ENCODE assay signal across 10 cellular contexts in genomic region chr6:32976334-32977069, GRCh38. TPM values are rescaled to one million over a fixed set of nuclear protein-coding genes. Genes with fewer than 3 reads are reported as not detected.
A peak's percentile ranks its signal among the peaks of the same experiment; 100 is the strongest.
DNase-seq lines count a peak whose midpoint lies in the region; ATAC-seq and TF ChIP-seq lines count a peak whose summit lies in the region.
"Had no signal": no experiment of that assay in that cellular context is flagged by ENCODE, and none has a peak within 500 bp of the region (broad histone marks: within the 10 kb centered on the region; RNA-seq: fewer than 3 reads in every experiment).

No MANE protein-coding gene starts in this region.

- H2AFZ ChIP-seq in GM23338 (no peak overlapping the region), mesenchymal stem cell (ENCODE audit: low read depth, low read length) (no peak overlapping the region)

- peaks cover 73% of the 10 kb centered on the region for H3K79me2 ChIP-seq in GM23338 (replicated peaks; ENCODE audit: insufficient read depth)

- H3K23ac ChIP-seq in mesenchymal stem cell (ENCODE audit: low read length in 2 of 2): peak overlapping the region in 1 of 2 experiments; percentile 49

- no peak overlapping the region for H3K18ac ChIP-seq in mesenchymal stem cell (ENCODE audit: low read depth in 1 of 2, low read length in 2 of 2)

- H3F3A ChIP-seq in GM23338 (replicated peaks; ENCODE audit: low read depth): peaks cover 82% of the 10 kb centered on the region

- CTCF ChIA-PET in AG04450 (lab: Charles Lee): interaction anchor here (0.6 to 4.8 kb wide), 6 partner anchors 9 to 138 kb away, joined by 3 to 38 read pairs (median 6); partner anchors contain the start of genes HLA-DMA and TAP2

- POLR2A ChIA-PET in AG04450 (lab: Yijun Ruan, JAX): interaction anchor here (0.6 to 9.4 kb wide), 2 partner anchors 6 to 92 kb away, joined by 5 to 199 read pairs; partner anchors contain the start of gene BRD2
- POLR2A ChIA-PET in activated naive CD8-positive, alpha-beta T cell treated with anti-CD3 and anti-CD28 coated beads, Interleukin-2, amount 10 ng/mL, durations not matched to agents 7 days and 5 days (lab: Charles Lee): interaction anchor here (0.6 to 12.7 kb wide), 3 partner anchors 8 to 134 kb away, joined by 3 to 323 read pairs (median 4); partner anchors contain the start of genes PSMB8 and TAP2

- H2BK5ac ChIP-seq in mesenchymal stem cell (ENCODE audit: low read depth, low read length, poor library complexity, severe bottlenecking): no peak overlapping the region

- peak overlapping the region; percentile 98 for H3K4me3 Mint-ChIP-seq in GM23338
- H3K4me3 Mint-ChIP-seq in activated naive CD8-positive, alpha-beta T cell treated with anti-CD3 and anti-CD28 coated beads, Interleukin-2, amount 10 ng/mL, durations not matched to agents 7 days and 5 days: peak overlapping the region; percentile 89

- peak overlapping the region; percentile 99 for H3K4me3 ChIP-seq in AG04450 (ENCODE audit: low read depth, low read length)
- H3K4me3 ChIP-seq in GM23338: no peak overlapping the region
- peak overlapping the region in 1 of 2 experiments; percentile 93 for H3K4me3 ChIP-seq in mesenchymal stem cell (ENCODE audit: insufficient read depth in 1 of 2, low read depth in 1 of 2, low read length in 2 of 2)

- peak overlapping the region; percentile 96 for H3K9ac ChIP-seq in mesenchymal stem cell (ENCODE audit: low read length)

- H3K14ac ChIP-seq in mesenchymal stem cell (ENCODE audit: low read length in 2 of 2): peak overlapping the region in 1 of 2 experiments; percentile 53

- H3K27me3 Mint-ChIP-seq in GM23338 (ENCODE audit: insufficient read depth, low read depth, poor library complexity): peaks cover 60% of the 10 kb centered on the region
- no peaks in the 10 kb centered on the region for H3K27me3 Mint-ChIP-seq in activated naive CD8-positive, alpha-beta T cell treated with anti-CD3 and anti-CD28 coated beads, Interleukin-2, amount 10 ng/mL, durations not matched to agents 7 days and 5 days

- H4K8ac ChIP-seq in mesenchymal stem cell (ENCODE audit: low read length): no peak overlapping the region

- no peak overlapping the region for H2BK120ac ChIP-seq in mesenchymal stem cell (ENCODE audit: low read depth, low read length)

- H3K36me3 ChIP-seq in GM23338 (ENCODE audit: insufficient read depth) (peaks cover 79% of the 10 kb centered on the region), mesenchymal stem cell (ENCODE audit: control insufficient read depth in 1 of 2, insufficient read depth in 2 of 2, low read depth in 1 of 2, low read length in 2 of 2) (peaks cover 62 to 89% of the 10 kb centered on the region in 2 experiments)

- H3K4me1 Mint-ChIP-seq in GM23338: peaks cover 45% of the 10 kb centered on the region
- peaks cover 43% of the 10 kb centered on the region for H3K4me1 Mint-ChIP-seq in activated naive CD8-positive, alpha-beta T cell treated with anti-CD3 and anti-CD28 coated beads, Interleukin-2, amount 10 ng/mL, durations not matched to agents 7 days and 5 days

- no peaks in the 10 kb centered on the region for H3K79me1 ChIP-seq in mesenchymal stem cell (replicated peaks; ENCODE audit: low read length, poor library complexity, severe bottlenecking)

- peaks cover 98% of the 10 kb centered on the region for H3K36me3 Mint-ChIP-seq in GM23338 (ENCODE audit: low read depth)
- H3K36me3 Mint-ChIP-seq in activated naive CD8-positive, alpha-beta T cell treated with anti-CD3 and anti-CD28 coated beads, Interleukin-2, amount 10 ng/mL, durations not matched to agents 7 days and 5 days: peaks cover 82% of the 10 kb centered on the region

- H4K91ac ChIP-seq in mesenchymal stem cell (ENCODE audit: low read length): no peak overlapping the region

- H3K9me3 ChIP-seq in AG04450 (ENCODE audit: control insufficient read depth, insufficient read depth, low read length) (peaks cover 5% of the 10 kb centered on the region; the same call in 1 of the 2 replicates), mesenchymal stem cell (ENCODE audit: control insufficient read depth, low read length) (no peaks in the 10 kb centered on the region)

- no peak for ATAC-seq in GM23338
- no peak for ATAC-seq in activated naive CD8-positive, alpha-beta T cell treated with anti-CD3 and anti-CD28 coated beads, Interleukin-2, amount 10 ng/mL, durations not matched to agents 7 days and 5 days (ENCODE audit: low read depth)
- ATAC-seq in GM21367 (IDR thresholded peaks at IDR 0.05; ENCODE audit: unreplicated experiment): no peak
- no peak for ATAC-seq in HG02623 (IDR thresholded peaks at IDR 0.05; ENCODE audit: unreplicated experiment)
- no peak for ATAC-seq in GM21528 (IDR thresholded peaks at IDR 0.05; ENCODE audit: low FRiP score, unreplicated experiment)

- H2AK5ac ChIP-seq in mesenchymal stem cell (ENCODE audit: low read length, severe bottlenecking): no peak overlapping the region

- no peak overlapping the region for H3K4ac ChIP-seq in mesenchymal stem cell (ENCODE audit: low read depth in 1 of 2, low read length in 2 of 2)

- H4K20me1 ChIP-seq in GM23338 (replicated peaks; ENCODE audit: insufficient read depth): peaks cover 91% of the 10 kb centered on the region

- no peak overlapping the region for H2BK15ac ChIP-seq in mesenchymal stem cell (ENCODE audit: low read depth, poor library complexity, severe bottlenecking)

- H3K4me1 ChIP-seq in GM23338 (ENCODE audit: insufficient read depth) (peaks cover 31% of the 10 kb centered on the region; the same call in 1 of the 2 replicates), mesenchymal stem cell (ENCODE audit: control insufficient read depth, insufficient read depth, low read depth, low read length) (peaks cover 21% of the 10 kb centered on the region)

- no peak overlapping the region; the same call in 1 of the 2 replicates for H3K4me2 ChIP-seq in GM23338
- H3K4me2 ChIP-seq in mesenchymal stem cell (ENCODE audit: low read length, poor library complexity, severe bottlenecking): peak overlapping the region; percentile 45

- DNase-seq in AG04450 (ENCODE audit: low read depth, low spot score) (no peak), GM23338 (ENCODE audit: low spot score) (no peak), mesenchymal stem cell (no peak), NCI-H187 treated with DMSO at 0.1 percent for 48 hours (lab: John Stamatoyannopoulos, UW) (no peak)
- DNase-seq in activated naive CD8-positive, alpha-beta T cell treated with anti-CD3 and anti-CD28 coated beads, Interleukin-2, amount 10 ng/mL, durations not matched to agents 7 days and 5 days: no peak
- DNase-seq: dorsolateral prefrontal cortex, NCI-H2107 had no signal

- no peaks in the 10 kb centered on the region for H3K27me3 ChIP-seq in AG04450 (ENCODE audit: control insufficient read depth, insufficient read depth, low read length)
- no peaks in the 10 kb centered on the region for H3K27me3 ChIP-seq in GM23338 (ENCODE audit: insufficient read depth)
- no peaks in the 10 kb centered on the region for H3K27me3 ChIP-seq in mesenchymal stem cell (ENCODE audit: control insufficient read depth in 1 of 2, insufficient read depth in 1 of 2, low read length in 2 of 2)
- H3K27me3 ChIP-seq: dorsolateral prefrontal cortex had no signal

- no peaks in the 10 kb centered on the region for H3K9me2 ChIP-seq in GM23338 (ENCODE audit: insufficient read depth)

- no peak overlapping the region for H2BK12ac ChIP-seq in mesenchymal stem cell (ENCODE audit: low read length in 2 of 2)

- TF ChIP-seq CTCF in AG04450 (IDR thresholded peaks at IDR 0.05; ENCODE audit: low read depth, low read length): no peak
- TF ChIP-seq CTCF in GM23338 (conservative IDR thresholded peaks at IDR 0.05; ENCODE audit: low read depth in 2 of 2): no peak

- H3K9me3 Mint-ChIP-seq in GM23338: peaks cover 12% of the 10 kb centered on the region
- H3K9me3 Mint-ChIP-seq in activated naive CD8-positive, alpha-beta T cell treated with anti-CD3 and anti-CD28 coated beads, Interleukin-2, amount 10 ng/mL, durations not matched to agents 7 days and 5 days: no peaks in the 10 kb centered on the region

- no peak overlapping the region for H3K27ac Mint-ChIP-seq in GM23338
- peak overlapping the region; percentile 56 for H3K27ac Mint-ChIP-seq in activated naive CD8-positive, alpha-beta T cell treated with anti-CD3 and anti-CD28 coated beads, Interleukin-2, amount 10 ng/mL, durations not matched to agents 7 days and 5 days

- H3K27ac ChIP-seq in AG04450 (ENCODE audit: low read depth, low read length) (peak overlapping the region; percentile 31), GM23338 (ENCODE audit: low read depth) (no peak overlapping the region), mesenchymal stem cell (ENCODE audit: low read length, poor library complexity, severe bottlenecking) (no peak overlapping the region)
- H3K27ac ChIP-seq: dorsolateral prefrontal cortex had no signal

- WGBS in mesenchymal stem cell: 94% methylated on average over 7 of the region's 7 CpGs

RNA-seq across cellular contexts. Expression of gene BRD2, which starts 8.1 kb away (rescaled TPM):
- polyA plus RNA-seq in AG04450 (2011; rRNA removed): 110 and 138 TPM in 2 replicates
- 102 and 104 TPM in 2 replicates for polyA minus RNA-seq in AG04450 (2011; rRNA and poly(A)+ RNA removed)
- total RNA-seq in GM23338 (2014; rRNA removed; shearing (Covaris generic)): 169 and 182 TPM in 2 replicates
- 81.9 and 84.9 TPM in 2 replicates for polyA plus RNA-seq in GM23338 (2016; fragmentation: Nextera tagmentation; extraction: Ambion mirVana)
- 100 to 1,000 TPM; 365 to 371 TPM for total RNA-seq in activated naive CD8-positive, alpha-beta T cell treated with anti-CD3 and anti-CD28 coated beads, Interleukin-2, amount 10 ng/mL, durations not matched to agents 7 days and 5 days
- polyA plus RNA-seq in mesenchymal stem cell (2013, experiment 1 of 2): 132 TPM
- 129 TPM for polyA plus RNA-seq in mesenchymal stem cell (2013, experiment 2 of 2)

RNA-seq across cellular contexts. Expression of gene HLA-DMA, which starts 23.6 kb away (rescaled TPM):
- polyA plus RNA-seq in AG04450 (2011; rRNA removed): 7.1 and 8.2 TPM in 2 replicates
- polyA minus RNA-seq in AG04450 (2011; rRNA and poly(A)+ RNA removed): 4.5 TPM in 2 replicates
- 3.5 and 5.2 TPM in 2 replicates for total RNA-seq in GM23338 (2014; rRNA removed; shearing (Covaris generic))
- polyA plus RNA-seq in GM23338 (2016; fragmentation: Nextera tagmentation; extraction: Ambion mirVana): 6.2 and 8.1 TPM in 2 replicates
- 10 to 100 TPM; 32.1 to 36.1 TPM for total RNA-seq in activated naive CD8-positive, alpha-beta T cell treated with anti-CD3 and anti-CD28 coated beads, Interleukin-2, amount 10 ng/mL, durations not matched to agents 7 days and 5 days
- polyA plus RNA-seq in mesenchymal stem cell (2013, experiment 1 of 2): 12.4 TPM
- polyA plus RNA-seq in mesenchymal stem cell (2013, experiment 2 of 2): 12.7 TPM

RNA-seq across cellular contexts. Expression of gene HLA-DOA, which starts 32.9 kb away (rescaled TPM):
- polyA plus RNA-seq in AG04450 (2011; rRNA removed): 0.02 TPM in 1 of 2 replicates, not detected in the other
- polyA minus RNA-seq in AG04450 (2011; rRNA and poly(A)+ RNA removed): not detected in 2 replicates
- 30.5 and 34.2 TPM in 2 replicates for total RNA-seq in GM23338 (2014; rRNA removed; shearing (Covaris generic))
- 4.8 TPM in 2 replicates for polyA plus RNA-seq in GM23338 (2016; fragmentation: Nextera tagmentation; extraction: Ambion mirVana)
- total RNA-seq in activated naive CD8-positive, alpha-beta T cell treated with anti-CD3 and anti-CD28 coated beads, Interleukin-2, amount 10 ng/mL, durations not matched to agents 7 days and 5 days: 1 to 10 TPM; 7.5 to 8.3 TPM
- polyA plus RNA-seq in mesenchymal stem cell (2013, experiment 1 of 2): 0.22 TPM
- 0.04 TPM for polyA plus RNA-seq in mesenchymal stem cell (2013, experiment 2 of 2)

RNA-seq across cellular contexts. Expression of gene HLA-DMB, which starts 35.7 kb away (rescaled TPM):
- polyA plus RNA-seq in AG04450 (2011; rRNA removed) (0.07 and 0.12 TPM in 2 replicates), GM23338 (2016; fragmentation: Nextera tagmentation; extraction: Ambion mirVana) (0.70 and 1.4 TPM in 2 replicates)
- not detected in 2 replicates for polyA minus RNA-seq in AG04450 (2011; rRNA and poly(A)+ RNA removed)
- 1.3 and 1.6 TPM in 2 replicates for total RNA-seq in GM23338 (2014; rRNA removed; shearing (Covaris generic))
- 10 to 100 TPM; 14.0 to 14.7 TPM for total RNA-seq in activated naive CD8-positive, alpha-beta T cell treated with anti-CD3 and anti-CD28 coated beads, Interleukin-2, amount 10 ng/mL, durations not matched to agents 7 days and 5 days
- 1.5 TPM for polyA plus RNA-seq in mesenchymal stem cell (2013, experiment 1 of 2)
- 1.7 TPM for polyA plus RNA-seq in mesenchymal stem cell (2013, experiment 2 of 2)
